1 cellular context compared by ENCODE assay signal in the genomic region with DNA sequence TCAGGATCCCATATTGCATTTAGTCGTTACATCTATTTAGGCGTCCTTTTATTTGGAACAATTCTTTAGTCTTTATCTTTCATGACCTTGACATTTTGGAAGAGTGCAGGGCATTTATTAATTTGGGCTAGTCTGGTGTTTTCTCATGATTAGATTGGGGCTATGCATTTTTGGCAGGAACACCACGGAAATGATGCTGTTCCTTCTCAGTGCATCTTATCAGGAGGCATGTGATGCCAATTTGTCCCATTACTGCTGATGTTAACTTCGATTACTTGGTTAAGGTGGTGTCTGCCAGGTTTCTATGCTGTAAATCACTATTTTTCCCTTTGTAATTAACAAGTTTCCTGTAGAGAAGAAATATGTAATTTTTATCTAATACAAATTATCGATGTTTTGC.
TF ChIP-seq lines count a peak whose summit lies in the region.

No MANE protein-coding gene starts in this region.

TF ChIP-seq in SK-N-SH treated with all-trans-retinoic acid at 6 μM for 48 hours, 23 proteins besides CTCF, POLR2A, EP300 and RAD21 (continued from another document):
- TF ChIP-seq, protein P1, sequence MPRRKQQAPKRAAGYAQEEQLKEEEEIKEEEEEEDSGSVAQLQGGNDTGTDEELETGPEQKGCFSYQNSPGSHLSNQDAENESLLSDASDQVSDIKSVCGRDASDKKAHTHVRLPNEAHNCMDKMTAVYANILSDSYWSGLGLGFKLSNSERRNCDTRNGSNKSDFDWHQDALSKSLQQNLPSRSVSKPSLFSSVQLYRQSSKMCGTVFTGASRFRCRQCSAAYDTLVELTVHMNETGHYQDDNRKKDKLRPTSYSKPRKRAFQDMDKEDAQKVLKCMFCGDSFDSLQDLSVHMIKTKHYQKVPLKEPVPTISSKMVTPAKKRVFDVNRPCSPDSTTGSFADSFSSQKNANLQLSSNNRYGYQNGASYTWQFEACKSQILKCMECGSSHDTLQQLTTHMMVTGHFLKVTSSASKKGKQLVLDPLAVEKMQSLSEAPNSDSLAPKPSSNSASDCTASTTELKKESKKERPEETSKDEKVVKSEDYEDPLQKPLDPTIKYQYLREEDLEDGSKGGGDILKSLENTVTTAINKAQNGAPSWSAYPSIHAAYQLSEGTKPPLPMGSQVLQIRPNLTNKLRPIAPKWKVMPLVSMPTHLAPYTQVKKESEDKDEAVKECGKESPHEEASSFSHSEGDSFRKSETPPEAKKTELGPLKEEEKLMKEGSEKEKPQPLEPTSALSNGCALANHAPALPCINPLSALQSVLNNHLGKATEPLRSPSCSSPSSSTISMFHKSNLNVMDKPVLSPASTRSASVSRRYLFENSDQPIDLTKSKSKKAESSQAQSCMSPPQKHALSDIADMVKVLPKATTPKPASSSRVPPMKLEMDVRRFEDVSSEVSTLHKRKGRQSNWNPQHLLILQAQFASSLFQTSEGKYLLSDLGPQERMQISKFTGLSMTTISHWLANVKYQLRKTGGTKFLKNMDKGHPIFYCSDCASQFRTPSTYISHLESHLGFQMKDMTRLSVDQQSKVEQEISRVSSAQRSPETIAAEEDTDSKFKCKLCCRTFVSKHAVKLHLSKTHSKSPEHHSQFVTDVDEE (CRISPR knock-in tag; IDR thresholded peaks at IDR 0.05) = peak; percentile 97
- no peak for TF ChIP-seq RARB (CRISPR knock-in tag; IDR thresholded peaks at IDR 0.05)
- TF ChIP-seq CSDC2 (CRISPR knock-in tag; IDR thresholded peaks at IDR 0.05) = no peak
- TF ChIP-seq ZFP30 (CRISPR knock-in tag; IDR thresholded peaks at IDR 0.05) = no peak
- TF ChIP-seq ZNF8 (CRISPR knock-in tag; IDR thresholded peaks at IDR 0.05) = peak; percentile 31; the same call in 1 of the 2 replicates
- TF ChIP-seq, protein P2, sequence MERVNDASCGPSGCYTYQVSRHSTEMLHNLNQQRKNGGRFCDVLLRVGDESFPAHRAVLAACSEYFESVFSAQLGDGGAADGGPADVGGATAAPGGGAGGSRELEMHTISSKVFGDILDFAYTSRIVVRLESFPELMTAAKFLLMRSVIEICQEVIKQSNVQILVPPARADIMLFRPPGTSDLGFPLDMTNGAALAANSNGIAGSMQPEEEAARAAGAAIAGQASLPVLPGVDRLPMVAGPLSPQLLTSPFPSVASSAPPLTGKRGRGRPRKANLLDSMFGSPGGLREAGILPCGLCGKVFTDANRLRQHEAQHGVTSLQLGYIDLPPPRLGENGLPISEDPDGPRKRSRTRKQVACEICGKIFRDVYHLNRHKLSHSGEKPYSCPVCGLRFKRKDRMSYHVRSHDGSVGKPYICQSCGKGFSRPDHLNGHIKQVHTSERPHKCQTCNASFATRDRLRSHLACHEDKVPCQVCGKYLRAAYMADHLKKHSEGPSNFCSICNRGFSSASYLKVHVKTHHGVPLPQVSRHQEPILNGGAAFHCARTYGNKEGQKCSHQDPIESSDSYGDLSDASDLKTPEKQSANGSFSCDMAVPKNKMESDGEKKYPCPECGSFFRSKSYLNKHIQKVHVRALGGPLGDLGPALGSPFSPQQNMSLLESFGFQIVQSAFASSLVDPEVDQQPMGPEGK (CRISPR knock-in tag; IDR thresholded peaks at IDR 0.05; ENCODE audit: borderline replicate concordance) = no peak
- no peak for TF ChIP-seq PPARA (CRISPR knock-in tag; IDR thresholded peaks at IDR 0.05; ENCODE audit: borderline replicate concordance)
